Comparison of ENCODE assay signal across 8 cellular contexts in the genomic region with DNA sequence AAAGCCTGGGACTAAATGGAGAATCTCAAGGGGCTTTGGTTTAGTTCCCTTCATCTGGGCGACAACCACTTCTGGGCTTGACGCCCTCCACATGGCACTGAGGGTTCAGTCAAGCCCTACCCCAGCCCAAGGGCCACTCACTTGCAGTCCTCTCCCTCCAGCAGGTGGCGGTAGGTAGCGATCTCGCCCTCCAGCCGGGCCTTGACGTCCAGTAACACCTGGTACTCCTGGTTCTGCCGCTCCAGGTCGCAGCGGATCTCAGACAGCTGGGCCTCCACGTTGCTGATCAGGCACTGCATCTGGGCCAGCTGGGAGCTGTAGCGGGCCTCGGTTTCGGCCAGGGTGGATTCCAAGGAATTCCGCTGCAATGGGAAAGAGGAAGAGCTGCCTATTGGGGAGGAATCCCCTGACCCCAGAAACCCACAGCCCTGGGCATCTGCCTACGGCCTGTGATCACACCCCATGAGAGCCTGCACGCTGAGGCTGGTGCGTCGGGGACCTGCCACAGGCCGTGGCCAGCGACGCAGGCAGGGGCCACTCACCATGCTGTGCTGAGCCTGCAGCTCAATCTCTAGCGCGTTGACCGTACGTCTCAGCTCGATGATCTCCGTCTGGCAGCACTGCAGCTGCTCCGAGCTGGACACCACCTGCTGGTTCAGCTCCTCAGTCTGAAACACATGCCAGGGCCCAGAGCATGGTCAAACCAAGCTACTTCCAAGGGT. TPM values are rescaled to one million over a fixed set of nuclear protein-coding genes. Genes with fewer than 3 reads are reported as not detected.
DNase-seq lines count a peak whose midpoint lies in the region; ATAC-seq and TF ChIP-seq lines count a peak whose summit lies in the region.

No MANE protein-coding gene starts in this region.

- TF ChIP-seq CTCF in GM10266 (IDR thresholded peaks at IDR 0.05; ENCODE audit: control insufficient read depth, insufficient read depth, low read depth, missing control alignments) (peak; percentile 63), colonic mucosa (IDR thresholded peaks at IDR 0.05) (peak; percentile 58)

- H3K27ac ChIP-seq in colonic mucosa, result no peak overlapping the region

- DNase-seq in GM10266 (ENCODE audit: extremely low spot score), result peak; percentile 26
- peak; percentile 26 for DNase-seq in NCI-H69 (lab: John Stamatoyannopoulos, UW)
- peak; percentile 74 for DNase-seq in colonic mucosa
- peak; percentile 83 for DNase-seq in posterior vena cava (ENCODE audit: low spot score)
- no peak for DNase-seq in A172 (ENCODE audit: low spot score)
- no peak for DNase-seq in NCI-H510A (lab: John Stamatoyannopoulos, UW)
- no peak for DNase-seq in NCI-H748 treated with DMSO at 0.1 percent for 48 hours (lab: John Stamatoyannopoulos, UW)

- no peaks in the 10 kb centered on the region for H3K27me3 ChIP-seq in colonic mucosa

- H3K9ac ChIP-seq in colonic mucosa (ENCODE audit: low read depth in 2 of 2, low read length in 2 of 2), result no peak overlapping the region

- H3K4me3 ChIP-seq in colonic mucosa, result no peak overlapping the region

- no peaks in the 10 kb centered on the region for H3K36me3 ChIP-seq in colonic mucosa

- intact Hi-C loops in colonic mucosa (cut with DNase I) (loop anchor here (5.0 to 10.0 kb wide), 2 partner anchors 60 to 158 kb away; no protein-coding TSS in a partner anchor), posterior vena cava (cut with DNase I) (no loop called here)

- H3K9me3 ChIP-seq in colonic mucosa, result no peaks in the 10 kb centered on the region

- no peak for ATAC-seq in HG02678 (IDR thresholded peaks at IDR 0.05; ENCODE audit: unreplicated experiment)

- peaks cover 5% of the 10 kb centered on the region for H3K4me1 ChIP-seq in colonic mucosa

RNA-seq across cellular contexts. Expression of a gene that starts 2.7 kb away (rescaled TPM):
- total RNA-seq in colonic mucosa (not detected), posterior vena cava (not detected)
- total RNA-seq in A172 (2014; rRNA removed; shearing (Covaris generic)), result 0.05 TPM in 1 of 2 replicates, not detected in the other

RNA-seq across cellular contexts. Expression of a gene that starts 6.0 kb away (rescaled TPM):
- total RNA-seq in colonic mucosa, result not detected
- not detected for total RNA-seq in posterior vena cava
- total RNA-seq in A172 (2014; rRNA removed; shearing (Covaris generic)), result not detected in 2 replicates

RNA-seq across cellular contexts. Expression of a gene that starts 18.4 kb away (rescaled TPM):
- under 1 TPM in 1 of 2 donors, not detected in 1; 0.25 TPM for total RNA-seq in colonic mucosa
- not detected for total RNA-seq in posterior vena cava
- total RNA-seq in A172 (2014; rRNA removed; shearing (Covaris generic)), result 2.7 and 2.8 TPM in 2 replicates

RNA-seq across cellular contexts. Expression of a gene that starts 19.8 kb away (rescaled TPM):
- not detected for total RNA-seq in colonic mucosa
- under 1 TPM in 1 of 2 donors, not detected in 1; 0.23 TPM for total RNA-seq in posterior vena cava
- 0.12 TPM in 1 of 2 replicates, not detected in the other for total RNA-seq in A172 (2014; rRNA removed; shearing (Covaris generic))

RNA-seq across cellular contexts. Expression of a gene that starts 31.7 kb away (rescaled TPM):
- 10 to 100 TPM in 1 of 2 donors, 1 to 10 TPM in 1; 5.8 to 20.0 TPM for total RNA-seq in colonic mucosa
- total RNA-seq in posterior vena cava, result not detected
- 29.8 and 31.9 TPM in 2 replicates for total RNA-seq in A172 (2014; rRNA removed; shearing (Covaris generic))

Comparison
In these comparisons a context has a peak if more than half of its experiments do, and no peak if none do; other contexts are left out.
1. DNase-seq: peak in GM10266 (single experiment), NCI-H69 (single experiment), colonic mucosa (single experiment) and posterior vena cava (single experiment); none in A172 (single experiment), NCI-H510A (single experiment) and NCI-H748 treated with DMSO at 0.1 percent for 48 hours (single experiment).